17 cellular contexts compared by ENCODE assay signal in the genomic region with DNA sequence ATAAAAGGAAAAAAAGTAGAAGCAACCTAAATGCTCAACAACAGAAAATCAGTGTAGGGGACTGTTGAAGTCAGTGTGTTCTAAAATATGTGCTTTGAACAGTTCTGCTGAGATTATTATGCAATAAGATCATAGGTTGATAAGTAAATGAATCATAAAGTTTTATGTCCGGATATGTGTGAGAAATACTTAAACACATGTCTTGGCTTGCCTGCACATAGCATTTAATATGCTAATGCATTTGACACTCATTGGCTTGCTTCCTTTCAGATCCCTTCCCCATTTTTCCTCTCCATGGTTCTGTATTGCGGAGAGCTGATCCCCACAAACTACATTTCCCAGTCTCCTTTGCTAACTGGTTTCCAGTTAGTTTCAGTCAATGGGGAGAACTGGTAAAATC.
A peak's percentile ranks its signal among the peaks of the same experiment; 100 is the strongest.
DNase-seq lines count a peak whose midpoint lies in the region; ATAC-seq and TF ChIP-seq lines count a peak whose summit lies in the region.
"Had no signal": no experiment of that assay in that cellular context is flagged by ENCODE, and none has a peak within 500 bp of the region (broad histone marks: within the 10 kb centered on the region; RNA-seq: fewer than 3 reads in every experiment).

No MANE protein-coding gene starts in this region.

- H3K27ac ChIP-seq in foreskin keratinocyte (no peak overlapping the region), stomach (no peak overlapping the region), dorsolateral prefrontal cortex (no peak overlapping the region), endodermal cell (ENCODE audit: low read depth, low read length) (no peak overlapping the region)
- H3K27ac ChIP-seq: A549, thoracic aorta had no signal

- H3K4me1 Mint-ChIP-seq in endodermal cell = peaks cover 27% of the 10 kb centered on the region
- H3K4me1 Mint-ChIP-seq: activated CD4-positive, alpha-beta T cell treated with anti-CD3 and anti-CD28 coated beads for 36 hours had no signal

- no peak overlapping the region for H3K9ac ChIP-seq in endodermal cell (ENCODE audit: extremely low read depth, low read length, poor library complexity, severe bottlenecking)

- H3K4me3 ChIP-seq in AG04449 (ENCODE audit: low read depth, low read length) (no peak overlapping the region), cardiac fibroblast (replicated peaks in 1 of 2; ENCODE audit: low read depth in 2 of 2, low read length in 2 of 2) (no peak overlapping the region), stomach (no peak overlapping the region), dorsolateral prefrontal cortex (no peak overlapping the region), endodermal cell (ENCODE audit: low read length) (no peak overlapping the region)
- H3K4me3 ChIP-seq: A549, Peyer's patch, thoracic aorta had no signal

- H3K9me3 ChIP-seq in stomach (no peaks in the 10 kb centered on the region), endodermal cell (ENCODE audit: control insufficient read depth, low read length) (no peaks in the 10 kb centered on the region)
- H3K9me3 ChIP-seq: A549, Peyer's patch, thoracic aorta had no signal

- peak; percentile 99 for ATAC-seq in foreskin keratinocyte
- ATAC-seq: A549; activated CD4-positive, alpha-beta T cell treated with anti-CD3 and anti-CD28 coated beads for 36 hours; effector memory CD8-positive, alpha-beta T cell; left cardiac atrium had no signal

- peaks cover 68% of the 10 kb centered on the region for H3K27me3 Mint-ChIP-seq in endodermal cell (ENCODE audit: insufficient read depth)
- H3K27me3 Mint-ChIP-seq: effector memory CD8-positive, alpha-beta T cell had no signal

- intact Hi-C loops in stomach (cut with DNase I; ENCODE audit: low total_unique reads) (no loop called here), dorsolateral prefrontal cortex (cut with DNase I) (no loop called here)

- no peak for TF ChIP-seq EP300 in stomach (IDR thresholded peaks at IDR 0.05)

- 86 to 95% (median 90%) methylated on average over 2 of the region's 2 CpGs for WGBS in stomach, 5 donors
- WGBS in endodermal cell (ENCODE audit: insufficient coverage in 1 of 2, insufficient read length in 1 of 2), 2 experiments = 83 to 100% methylated on average over 2 of the region's 2 CpGs

- no peaks in the 10 kb centered on the region for H3K36me3 Mint-ChIP-seq in endodermal cell (ENCODE audit: low read depth)

- TF ChIP-seq CTCF in AG04449 (IDR thresholded peaks at IDR 0.05; ENCODE audit: insufficient read depth, low read length, missing control alignments) (no peak), cardiac fibroblast (IDR thresholded peaks at IDR 0.05; ENCODE audit: low read depth, low read length) (no peak), foreskin keratinocyte (conservative IDR thresholded peaks at IDR 0.05) (no peak), stomach (IDR thresholded peaks at IDR 0.05) (no peak), dorsolateral prefrontal cortex (IDR thresholded peaks at IDR 0.05 in 54 of 56, conservative IDR thresholded peaks at IDR 0.05 in 2 of 56; ENCODE audit: low read depth in 1 of 56, partially characterized antibody in 56 of 56) (no peak), endodermal cell (conservative IDR thresholded peaks at IDR 0.05) (no peak)

- POLR2A ChIA-PET in AG04449 (lab: Yijun Ruan, JAX) = no interaction called here

- no peaks in the 10 kb centered on the region for H3K27me3 ChIP-seq in foreskin keratinocyte
- no peaks in the 10 kb centered on the region for H3K27me3 ChIP-seq in stomach
- peaks cover 0 to 12% (median 0%) of the 10 kb centered on the region in 45 donors for H3K27me3 ChIP-seq in dorsolateral prefrontal cortex
- H3K27me3 ChIP-seq in endodermal cell (ENCODE audit: control insufficient read depth, insufficient read depth, low read length, poor library complexity, severe bottlenecking) = peaks cover 86% of the 10 kb centered on the region
- H3K27me3 ChIP-seq: Peyer's patch had no signal

- H3K4me3 Mint-ChIP-seq in endodermal cell = no peak overlapping the region
- H3K4me3 Mint-ChIP-seq: activated CD4-positive, alpha-beta T cell treated with anti-CD3 and anti-CD28 coated beads for 36 hours; effector memory CD8-positive, alpha-beta T cell had no signal

- DNase-seq in AG04449 (ENCODE audit: low read depth, low spot score) (peak; percentile 40), HS-5 (ENCODE audit: low read depth) (peak; percentile 67), cardiac fibroblast (ENCODE audit: low read depth in 2 of 2) (peak; percentile 24 to 55), foreskin keratinocyte (peak; percentile 95 to 97), stomach (no peak), NCI-H1417 treated with DMSO at 0.1 percent for 48 hours (lab: John Stamatoyannopoulos, UW) (no peak), dorsolateral prefrontal cortex (no peak), endodermal cell (no peak)
- DNase-seq: activated CD4-positive, alpha-beta T cell treated with anti-CD3 and anti-CD28 coated beads for 36 hours; caudate nucleus; effector memory CD8-positive, alpha-beta T cell; GOT3; left cardiac atrium; NCI-H1436; Peyer's patch had no signal

- H3K9me3 Mint-ChIP-seq in endodermal cell = no peaks in the 10 kb centered on the region

- no peak overlapping the region for H3K27ac Mint-ChIP-seq in endodermal cell
- H3K27ac Mint-ChIP-seq: activated CD4-positive, alpha-beta T cell treated with anti-CD3 and anti-CD28 coated beads for 36 hours; effector memory CD8-positive, alpha-beta T cell had no signal

- TF ChIP-seq POLR2A in stomach (IDR thresholded peaks at IDR 0.05) = no peak

- peaks cover 12% of the 10 kb centered on the region for H3K4me1 ChIP-seq in foreskin keratinocyte
- H3K4me1 ChIP-seq in stomach = peaks cover 0 to 6% (median 0%) of the 10 kb centered on the region in 4 donors
- no peaks in the 10 kb centered on the region for H3K4me1 ChIP-seq in endodermal cell (ENCODE audit: control insufficient read depth, insufficient read depth, low read length)

- H3K36me3 ChIP-seq in stomach = no peaks in the 10 kb centered on the region
- no peaks in the 10 kb centered on the region for H3K36me3 ChIP-seq in endodermal cell (ENCODE audit: control insufficient read depth, insufficient read depth, low read length)
- H3K36me3 ChIP-seq: Peyer's patch, thoracic aorta had no signal

- CTCF ChIA-PET in AG04449 (lab: Yijun Ruan, JAX) = no interaction called here

Comparison
In these comparisons a context has a peak if more than half of its experiments do, and no peak if none do; other contexts are left out.
1. DNase-seq: peak in AG04449 (single experiment), HS-5 (single experiment), cardiac fibroblast (2 of 2) and foreskin keratinocyte (2 of 2); none in stomach (single experiment), NCI-H1417 treated with DMSO at 0.1 percent for 48 hours (single experiment), dorsolateral prefrontal cortex (0 of 10) and endodermal cell (single experiment).